In the genomic region with DNA sequence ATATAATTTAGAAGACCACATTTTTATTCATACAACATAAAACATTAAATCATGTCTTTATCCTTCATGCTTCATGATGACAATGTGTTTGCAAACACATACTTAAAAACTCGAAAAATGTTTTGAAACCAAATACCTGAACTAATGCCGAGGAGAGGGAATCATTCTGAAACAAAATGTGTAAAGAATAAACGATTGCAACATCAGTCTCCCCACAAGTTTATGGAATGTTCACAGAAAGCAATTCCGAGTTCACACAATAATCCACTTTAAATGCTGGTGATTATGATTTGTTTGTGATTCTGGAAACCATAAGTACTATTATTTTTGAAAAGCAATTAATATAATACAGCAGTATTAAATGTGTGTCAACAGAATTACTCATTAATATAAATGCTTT, we compare ENCODE assay signal across 20 cellular contexts.
DNase-seq lines count a peak whose midpoint lies in the region; ATAC-seq, FAIRE-seq and TF ChIP-seq lines count a peak whose summit lies in the region.
"Had no signal": no experiment of that assay in that cellular context is flagged by ENCODE, and none has a peak within 500 bp of the region (broad histone marks: within the 10 kb centered on the region; RNA-seq: fewer than 3 reads in every experiment).

No MANE protein-coding gene starts in this region.

- H3K4me1 ChIP-seq in tibial nerve = no peaks in the 10 kb centered on the region
- H3K4me1 ChIP-seq: BLaER1 treated with 17β-estradiol and CSF1 and Interleukin-3, amounts not matched to agents 10 nM and 100 nM; Caco-2 had no signal

- H3K36me3 ChIP-seq in bronchial epithelial cell (ENCODE audit: control insufficient read depth, insufficient read depth, low read length) (no peaks in the 10 kb centered on the region), tibial nerve (no peaks in the 10 kb centered on the region)
- H3K36me3 ChIP-seq: BLaER1 treated with 17β-estradiol and CSF1 and Interleukin-3, amounts not matched to agents 10 nM and 100 nM had no signal

- H3K9me3 ChIP-seq in tibial nerve = no peaks in the 10 kb centered on the region
- H3K9me3 ChIP-seq: BLaER1 treated with 17β-estradiol and CSF1 and Interleukin-3, amounts not matched to agents 10 nM and 100 nM; Caco-2 had no signal

- H3K4me3 ChIP-seq in bronchial epithelial cell (ENCODE audit: low read depth, low read length) = no peak overlapping the region
- no peak overlapping the region for H3K4me3 ChIP-seq in fibroblast of villous mesenchyme (ENCODE audit: low read depth, low read length)
- no peak overlapping the region for H3K4me3 ChIP-seq in tibial nerve
- H3K4me3 ChIP-seq: BLaER1 treated with 17β-estradiol and CSF1 and Interleukin-3, amounts not matched to agents 10 nM and 100 nM had no signal

- FAIRE-seq in bronchial epithelial cell (lab: Jason Lieb, UNC) = no peak
- FAIRE-seq: G401.6, RCC 7860 had no signal

- peak; percentile 43 to 67 for TF ChIP-seq EP300 in tibial nerve (IDR thresholded peaks at IDR 0.05)

- H3K27me3 ChIP-seq in bronchial epithelial cell (ENCODE audit: control insufficient read depth, insufficient read depth, low read length) = no peaks in the 10 kb centered on the region
- H3K27me3 ChIP-seq in tibial nerve = no peaks in the 10 kb centered on the region
- H3K27me3 ChIP-seq: BLaER1 treated with 17β-estradiol and CSF1 and Interleukin-3, amounts not matched to agents 10 nM and 100 nM had no signal

- DNase-seq in HCEC 1CT = peak; percentile 31
- peak; percentile 7 for DNase-seq in bronchial epithelial cell (ENCODE audit: low read depth)
- DNase-seq in fibroblast of villous mesenchyme (ENCODE audit: low read depth) = peak; percentile 46
- no peak for DNase-seq in tibial nerve (ENCODE audit: low spot score in 2 of 2)
- no peak for DNase-seq in DMS153 (lab: John Stamatoyannopoulos, UW)
- DNase-seq in left ventricle myocardium superior = no peak
- DNase-seq: Caco-2; CD4-positive, alpha-beta memory T cell; DMS 273 treated with DMSO at 0.1 percent for 48 hours; H9; MV-4-11; NCI-H1105 treated with DMSO at 0.1 percent for 48 hours; NCI-H1694; NCI-H2081 treated with DMSO at 0.1 percent for 48 hours; NCI-H446; NCI-H526 had no signal

- peak overlapping the region in 1 of 4 donors; percentile 46 for H3K27ac ChIP-seq in tibial nerve
- H3K27ac ChIP-seq: BLaER1 treated with 17β-estradiol and CSF1 and Interleukin-3, amounts not matched to agents 10 nM and 100 nM had no signal

- no peak for TF ChIP-seq POLR2A in tibial nerve (IDR thresholded peaks at IDR 0.05)

- WGBS in tibial nerve, 2 donors = 32 to 47% methylated on average over 4 of the region's 4 CpGs

- no peak for TF ChIP-seq CTCF in bronchial epithelial cell (IDR thresholded peaks at IDR 0.05; ENCODE audit: insufficient read depth, low read length, severe bottlenecking)
- no peak for TF ChIP-seq CTCF in fibroblast of villous mesenchyme (IDR thresholded peaks at IDR 0.05; ENCODE audit: insufficient read depth, low read depth, low read length)
- TF ChIP-seq CTCF in tibial nerve (IDR thresholded peaks at IDR 0.05) = no peak

- ATAC-seq in GM21390 (IDR thresholded peaks at IDR 0.05; ENCODE audit: unreplicated experiment) (no peak), left ventricle myocardium superior (no peak)

- intact Hi-C loops in left ventricle myocardium superior (cut with micrococcal nuclease) = no loop called here

Comparison
In these comparisons a context has a peak if more than half of its experiments do, and no peak if none do; other contexts are left out.
1. DNase-seq: peak in HCEC 1CT (single experiment), bronchial epithelial cell (single experiment) and fibroblast of villous mesenchyme (single experiment); none in tibial nerve (0 of 2), DMS153 (single experiment) and left ventricle myocardium superior (single experiment).